Comparison of ENCODE assay signal across 12 cellular contexts in the genomic region with DNA sequence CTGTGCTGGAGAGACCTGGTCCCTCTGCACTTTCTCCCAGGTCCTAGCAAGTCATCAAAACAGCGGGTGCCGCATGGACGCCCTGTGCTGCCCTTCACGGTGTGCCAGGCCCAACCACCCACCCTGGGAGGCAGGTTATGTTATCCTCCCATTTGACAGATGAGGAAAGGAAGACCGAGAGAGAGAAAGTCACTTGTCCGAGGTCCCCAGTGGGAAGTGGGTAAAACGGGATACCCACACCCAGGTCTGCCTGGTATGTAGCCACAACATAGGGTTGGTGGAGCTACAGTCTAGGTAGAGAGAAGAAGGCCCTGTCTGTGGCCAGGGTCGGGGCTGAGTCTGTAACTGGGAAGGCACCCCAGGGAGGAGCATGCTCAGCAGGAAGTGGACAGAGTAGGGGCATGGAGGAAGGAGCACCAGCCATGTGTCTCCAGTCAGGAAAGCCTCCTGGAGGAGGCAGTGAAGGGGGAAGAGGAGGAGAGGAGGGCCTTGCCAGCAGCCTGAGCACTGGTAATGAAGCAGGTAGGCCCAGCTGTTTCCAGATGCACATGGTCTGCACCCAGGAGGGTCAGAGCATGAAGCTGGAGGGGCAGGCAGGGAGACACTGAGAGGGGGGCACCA.
DNase-seq lines count a peak whose midpoint lies in the region; ATAC-seq and TF ChIP-seq lines count a peak whose summit lies in the region.
"Had no signal": no experiment of that assay in that cellular context is flagged by ENCODE, and none has a peak within 500 bp of the region (broad histone marks: within the 10 kb centered on the region; RNA-seq: fewer than 3 reads in every experiment).

No MANE protein-coding gene starts in this region.

- H3K9me3 ChIP-seq in T-helper 17 cell (ENCODE audit: control insufficient read depth, low read length, poor library complexity, severe bottlenecking) (no peaks in the 10 kb centered on the region), PC-9 (ENCODE audit: insufficient read depth, low read depth) (no peaks in the 10 kb centered on the region)
- H3K9me3 ChIP-seq: psoas muscle had no signal

- peak overlapping the region; percentile 11 for H3K4me3 Mint-ChIP-seq in activated CD8-positive, alpha-beta memory T cell treated with anti-CD3 and anti-CD28 coated beads, Interleukin-2, amount 10 ng/mL, durations not matched to agents 7 days and 5 days
- peak overlapping the region; percentile 19 for H3K4me3 Mint-ChIP-seq in T-helper 17 cell
- no peak overlapping the region for H3K4me3 Mint-ChIP-seq in stimulated activated memory B cell treated with anti-CD40 and anti-IgM and Interleukin-4, amounts not matched to agents 10 μg/mL and 1 μg/mL and 100 μg/mL, for 72 hours

- H3K27me3 Mint-ChIP-seq in activated CD8-positive, alpha-beta memory T cell treated with anti-CD3 and anti-CD28 coated beads, Interleukin-2, amount 10 ng/mL, durations not matched to agents 7 days and 5 days = no peaks in the 10 kb centered on the region
- H3K27me3 Mint-ChIP-seq in T-helper 17 cell = no peaks in the 10 kb centered on the region
- H3K27me3 Mint-ChIP-seq in stimulated activated memory B cell treated with anti-CD40 and anti-IgM and Interleukin-4, amounts not matched to agents 10 μg/mL and 1 μg/mL and 100 μg/mL, for 72 hours = no peaks in the 10 kb centered on the region

- H3K4me2 ChIP-seq in PC-9 = no peak overlapping the region

- H3K4me1 Mint-ChIP-seq in activated CD8-positive, alpha-beta memory T cell treated with anti-CD3 and anti-CD28 coated beads, Interleukin-2, amount 10 ng/mL, durations not matched to agents 7 days and 5 days = peaks cover 65% of the 10 kb centered on the region
- H3K4me1 Mint-ChIP-seq in T-helper 17 cell = peaks cover 49% of the 10 kb centered on the region
- H3K4me1 Mint-ChIP-seq in stimulated activated memory B cell treated with anti-CD40 and anti-IgM and Interleukin-4, amounts not matched to agents 10 μg/mL and 1 μg/mL and 100 μg/mL, for 72 hours = peaks cover 85% of the 10 kb centered on the region

- H3K9me3 Mint-ChIP-seq in activated CD8-positive, alpha-beta memory T cell treated with anti-CD3 and anti-CD28 coated beads, Interleukin-2, amount 10 ng/mL, durations not matched to agents 7 days and 5 days (ENCODE audit: low read depth) = no peaks in the 10 kb centered on the region
- H3K9me3 Mint-ChIP-seq in stimulated activated memory B cell treated with anti-CD40 and anti-IgM and Interleukin-4, amounts not matched to agents 10 μg/mL and 1 μg/mL and 100 μg/mL, for 72 hours = no peaks in the 10 kb centered on the region

- peaks cover 27% of the 10 kb centered on the region; the same call in 1 of the 2 replicates for H3F3A ChIP-seq in PC-9 (ENCODE audit: insufficient read depth, low read depth)

- peaks cover 3% of the 10 kb centered on the region for H3K36me3 Mint-ChIP-seq in activated CD8-positive, alpha-beta memory T cell treated with anti-CD3 and anti-CD28 coated beads, Interleukin-2, amount 10 ng/mL, durations not matched to agents 7 days and 5 days
- no peaks in the 10 kb centered on the region for H3K36me3 Mint-ChIP-seq in T-helper 17 cell (ENCODE audit: low read depth)
- H3K36me3 Mint-ChIP-seq in stimulated activated memory B cell treated with anti-CD40 and anti-IgM and Interleukin-4, amounts not matched to agents 10 μg/mL and 1 μg/mL and 100 μg/mL, for 72 hours = no peaks in the 10 kb centered on the region

- intact Hi-C loops in PC-9 (cut with micrococcal nuclease; ENCODE audit: unreplicated experiment) = no loop called here

- H3K27ac ChIP-seq in layer of hippocampus (ENCODE audit: low read depth, low read length) (peak overlapping the region; percentile 27), foreskin keratinocyte (no peak overlapping the region), PC-9 (no peak overlapping the region)
- H3K27ac ChIP-seq: psoas muscle, SK-N-MC had no signal

- no peak overlapping the region for H3K4me3 ChIP-seq in PC-9
- H3K4me3 ChIP-seq: psoas muscle, SK-N-MC had no signal

- H3K36me3 ChIP-seq in PC-9 (ENCODE audit: low read depth) = no peaks in the 10 kb centered on the region

- H3K27me3 ChIP-seq in layer of hippocampus (ENCODE audit: control insufficient read depth, insufficient read depth, low read length) (no peaks in the 10 kb centered on the region), foreskin keratinocyte (no peaks in the 10 kb centered on the region), PC-9 (ENCODE audit: insufficient read depth, low read depth) (no peaks in the 10 kb centered on the region)

- TF ChIP-seq CTCF in foreskin keratinocyte (conservative IDR thresholded peaks at IDR 0.05) (no peak), PC-9 (conservative IDR thresholded peaks at IDR 0.05) (no peak)

- H2AFZ ChIP-seq in PC-9 = no peak overlapping the region

- no peaks in the 10 kb centered on the region for H4K20me1 ChIP-seq in PC-9 (ENCODE audit: insufficient read depth)

- H3K4me1 ChIP-seq in foreskin keratinocyte = peaks cover 13% of the 10 kb centered on the region
- H3K4me1 ChIP-seq in PC-9 (replicated peaks; ENCODE audit: insufficient read depth) = peaks cover 48% of the 10 kb centered on the region

- CTCF ChIA-PET in activated CD8-positive, alpha-beta memory T cell treated with anti-CD3 and anti-CD28 coated beads, Interleukin-2, amount 10 ng/mL, durations not matched to agents 7 days and 5 days (lab: Charles Lee) = interaction anchor here (0.6 to 17.7 kb wide), 27 partner anchors 9 to 433 kb away, joined by 3 to 666 read pairs (median 4); a partner anchor contains a TSS
- CTCF ChIA-PET in PC-9 (lab: Charles Lee) = no interaction called here

- DNase-seq in activated CD8-positive, alpha-beta memory T cell treated with anti-CD3 and anti-CD28 coated beads, Interleukin-2, amount 10 ng/mL, durations not matched to agents 7 days and 5 days = peak; percentile 49
- no peak for DNase-seq in activated CD8-positive, alpha-beta memory T cell treated with anti-CD3 and anti-CD28 coated beads, Interleukin-2, amount 50 U/mL, for 48 hours
- DNase-seq in T-helper 17 cell = no peak
- no peak for DNase-seq in occipital lobe (lab: John Stamatoyannopoulos, UW)
- DNase-seq in foreskin keratinocyte = no peak
- DNase-seq in PC-9 = no peak
- DNase-seq: DMS79 treated with DMSO at 0.1 percent for 48 hours, NCI-H1417 treated with DMSO at 0.1 percent for 48 hours had no signal

- H3K27ac Mint-ChIP-seq in activated CD8-positive, alpha-beta memory T cell treated with anti-CD3 and anti-CD28 coated beads, Interleukin-2, amount 10 ng/mL, durations not matched to agents 7 days and 5 days = peak overlapping the region; percentile 99
- peak overlapping the region; percentile 99 for H3K27ac Mint-ChIP-seq in T-helper 17 cell
- peak overlapping the region; percentile 66 for H3K27ac Mint-ChIP-seq in stimulated activated memory B cell treated with anti-CD40 and anti-IgM and Interleukin-4, amounts not matched to agents 10 μg/mL and 1 μg/mL and 100 μg/mL, for 72 hours

- no peaks in the 10 kb centered on the region for H3K79me2 ChIP-seq in PC-9 (ENCODE audit: low read depth)

- no peaks in the 10 kb centered on the region for H3K9me2 ChIP-seq in PC-9 (ENCODE audit: insufficient read depth)

- no peak for ATAC-seq in activated CD8-positive, alpha-beta memory T cell treated with anti-CD3 and anti-CD28 coated beads, Interleukin-2, amount 10 ng/mL, durations not matched to agents 7 days and 5 days
- ATAC-seq in T-helper 17 cell = no peak
- no peak for ATAC-seq in stimulated activated memory B cell treated with anti-CD40 and anti-IgM and Interleukin-4, amounts not matched to agents 10 μg/mL and 1 μg/mL and 100 μg/mL, for 72 hours
- no peak for ATAC-seq in foreskin keratinocyte

- POLR2A ChIA-PET in PC-9 (lab: Charles Lee; ENCODE audit: unreplicated experiment) = interaction anchor here (0.6 kb wide), 1 partner anchor 250 kb away, joined by 4 read pairs; no protein-coding TSS in a partner anchor

- no TSS peak for BruUV-seq in PC-9 (replicated peaks; lab: Mats Ljungman, UMichigan)
